ENCODE assay signal across 24 cellular contexts in the genomic region with DNA sequence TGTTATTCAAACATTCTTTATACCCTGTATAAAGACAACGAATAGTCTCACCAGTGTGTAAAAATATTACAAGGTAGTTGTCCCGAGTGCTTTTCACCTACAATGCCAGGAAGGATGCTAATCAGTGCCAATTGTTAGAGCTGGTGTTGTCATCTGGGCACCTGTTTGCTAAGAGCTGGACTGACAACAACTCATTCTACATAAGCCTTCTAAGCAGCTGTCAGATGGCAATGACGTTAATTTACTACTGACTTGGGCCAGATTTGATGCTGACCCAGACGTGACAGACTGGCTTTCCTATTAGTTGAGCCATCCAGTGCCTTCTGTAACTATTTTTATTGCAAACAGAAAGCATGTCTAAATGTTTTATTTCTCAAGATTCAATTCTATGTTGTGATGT.
"Had no signal": no experiment of that assay in that cellular context is flagged by ENCODE, and none has a peak within 500 bp of the region (broad histone marks: within the 10 kb centered on the region; RNA-seq: fewer than 3 reads in every experiment).

No MANE protein-coding gene starts in this region.

- H3K4me1 ChIP-seq: body of pancreas, parathyroid adenoma, sigmoid colon, spleen, upper lobe of right lung had no signal

- H3K27ac ChIP-seq: body of pancreas, epithelial cell of prostate, parathyroid adenoma, sigmoid colon, spleen, thoracic aorta, upper lobe of right lung had no signal

- DNase-seq: activated CD4-positive, alpha-beta T cell treated with anti-CD3 and anti-CD28 coated beads, Interleukin-2, amount 10 ng/mL, durations not matched to agents 7 days and 5 days; activated CD8-positive, alpha-beta T cell treated with anti-CD3 and anti-CD28 coated beads, Interleukin-2, amount 10 ng/mL, durations not matched to agents 7 days and 5 days; activated naive CD4-positive, alpha-beta T cell treated with Interleukin-2 at 50 U/mL for 16 hours; activated naive CD8-positive, alpha-beta T cell treated with anti-CD3 and anti-CD28 coated beads, Interleukin-2, amount 10 ng/mL, durations not matched to agents 7 days and 5 days; activated T-cell treated with anti-CD3 and anti-CD28 coated beads, Interleukin-2, amount 50 U/mL, for 24 hours; body of pancreas; caudate nucleus; dorsolateral prefrontal cortex; endodermal cell; foreskin fibroblast; hippocampal formation; islet precursor cell; sigmoid colon; spleen; stimulated activated CD4-positive, alpha-beta T cell treated with anti-CD3 and anti-CD28 coated beads, Interleukin-4, amount 100 ng/mL, for 4 hours; stimulated activated naive B cell treated with anti-CD40 and anti-IgM and Interleukin-4, amounts not matched to agents 10 μg/mL and 1 μg/mL and 100 μg/mL, for 72 hours; upper lobe of right lung had no signal

- H2AFZ ChIP-seq: parathyroid adenoma had no signal

- H3K36me3 Mint-ChIP-seq: activated naive CD8-positive, alpha-beta T cell treated with anti-CD3 and anti-CD28 coated beads, Interleukin-2, amount 10 ng/mL, durations not matched to agents 7 days and 5 days; mesothelial cell of epicardium; stimulated activated naive B cell treated with anti-CD40 and anti-IgM and Interleukin-4, amounts not matched to agents 10 μg/mL and 1 μg/mL and 100 μg/mL, for 72 hours had no signal

- H3K36me3 ChIP-seq: sigmoid colon, spleen, thoracic aorta, upper lobe of right lung had no signal

- H3K4me3 Mint-ChIP-seq: activated CD4-positive, alpha-beta T cell treated with anti-CD3 and anti-CD28 coated beads, Interleukin-2, amount 10 ng/mL, durations not matched to agents 7 days and 5 days; activated CD8-positive, alpha-beta T cell treated with anti-CD3 and anti-CD28 coated beads, Interleukin-2, amount 10 ng/mL, durations not matched to agents 7 days and 5 days; activated naive CD8-positive, alpha-beta T cell treated with anti-CD3 and anti-CD28 coated beads, Interleukin-2, amount 10 ng/mL, durations not matched to agents 7 days and 5 days; activated T-cell treated with anti-CD3 and anti-CD28 coated beads, Interleukin-2, amount 50 U/mL, for 24 hours; endodermal cell; mesothelial cell of epicardium; nephron; stimulated activated naive B cell treated with anti-CD40 and anti-IgM and Interleukin-4, amounts not matched to agents 10 μg/mL and 1 μg/mL and 100 μg/mL, for 72 hours had no signal

- H3K9ac ChIP-seq: parathyroid adenoma had no signal

- H3K9me3 Mint-ChIP-seq: activated CD4-positive, alpha-beta T cell treated with anti-CD3 and anti-CD28 coated beads, Interleukin-2, amount 10 ng/mL, durations not matched to agents 7 days and 5 days; activated naive CD8-positive, alpha-beta T cell treated with anti-CD3 and anti-CD28 coated beads, Interleukin-2, amount 10 ng/mL, durations not matched to agents 7 days and 5 days; activated T-cell treated with anti-CD3 and anti-CD28 coated beads, Interleukin-2, amount 50 U/mL, for 24 hours; activated T-helper 2 cell treated with anti-CD3 and anti-CD28 coated beads, Interferon-gamma antibody, Interleukin-2, Interleukin-4, amounts not matched to agents 10 μg/mL and 5 μg/mL and 100 μg/mL, durations not matched to agents 14 hours and 24 hours and 36 hours; endodermal cell; mesothelial cell of epicardium; nephron; stimulated activated naive B cell treated with anti-CD40 and anti-IgM and Interleukin-4, amounts not matched to agents 10 μg/mL and 1 μg/mL and 100 μg/mL, for 72 hours had no signal

- H3K27me3 ChIP-seq: body of pancreas, dorsolateral prefrontal cortex, sigmoid colon, spleen, upper lobe of right lung had no signal

- H3K9me3 ChIP-seq: body of pancreas, spleen, thoracic aorta, upper lobe of right lung had no signal

- H3K27ac Mint-ChIP-seq: activated CD4-positive, alpha-beta T cell treated with anti-CD3 and anti-CD28 coated beads, Interleukin-2, amount 10 ng/mL, durations not matched to agents 7 days and 5 days; activated CD8-positive, alpha-beta T cell treated with anti-CD3 and anti-CD28 coated beads, Interleukin-2, amount 10 ng/mL, durations not matched to agents 7 days and 5 days; activated naive CD8-positive, alpha-beta T cell treated with anti-CD3 and anti-CD28 coated beads, Interleukin-2, amount 10 ng/mL, durations not matched to agents 7 days and 5 days; activated T-cell treated with anti-CD3 and anti-CD28 coated beads, Interleukin-2, amount 50 U/mL, for 24 hours; activated T-helper 2 cell treated with anti-CD3 and anti-CD28 coated beads, Interferon-gamma antibody, Interleukin-2, Interleukin-4, amounts not matched to agents 10 μg/mL and 5 μg/mL and 100 μg/mL, durations not matched to agents 14 hours and 24 hours and 36 hours; endodermal cell; mesothelial cell of epicardium; stimulated activated naive B cell treated with anti-CD40 and anti-IgM and Interleukin-4, amounts not matched to agents 10 μg/mL and 1 μg/mL and 100 μg/mL, for 72 hours had no signal

- H3K79me2 ChIP-seq: parathyroid adenoma had no signal

- H3K4me3 ChIP-seq: body of pancreas, dorsolateral prefrontal cortex, sigmoid colon, spleen, thoracic aorta, upper lobe of right lung had no signal

- H3K27me3 Mint-ChIP-seq: activated CD4-positive, alpha-beta T cell treated with anti-CD3 and anti-CD28 coated beads, Interleukin-2, amount 10 ng/mL, durations not matched to agents 7 days and 5 days; activated naive CD8-positive, alpha-beta T cell treated with anti-CD3 and anti-CD28 coated beads, Interleukin-2, amount 10 ng/mL, durations not matched to agents 7 days and 5 days; activated T-cell treated with anti-CD3 and anti-CD28 coated beads, Interleukin-2, amount 50 U/mL, for 24 hours; stimulated activated naive B cell treated with anti-CD40 and anti-IgM and Interleukin-4, amounts not matched to agents 10 μg/mL and 1 μg/mL and 100 μg/mL, for 72 hours had no signal

- ATAC-seq: activated CD4-positive, CD25-positive, alpha-beta regulatory T cell treated with anti-CD3 and anti-CD28 coated beads, Interleukin-2, amount 50 U/mL, for 24 hours; activated CD8-positive, alpha-beta T cell treated with anti-CD3 and anti-CD28 coated beads, Interleukin-2, amount 10 ng/mL, durations not matched to agents 7 days and 5 days; body of pancreas; stimulated activated naive B cell treated with anti-CD40 and anti-IgM and Interleukin-4, amounts not matched to agents 10 μg/mL and 1 μg/mL and 100 μg/mL, for 72 hours; upper lobe of right lung had no signal

- H3K4me1 Mint-ChIP-seq: activated CD4-positive, alpha-beta T cell treated with anti-CD3 and anti-CD28 coated beads, Interleukin-2, amount 10 ng/mL, durations not matched to agents 7 days and 5 days; activated naive CD8-positive, alpha-beta T cell treated with anti-CD3 and anti-CD28 coated beads, Interleukin-2, amount 10 ng/mL, durations not matched to agents 7 days and 5 days; stimulated activated naive B cell treated with anti-CD40 and anti-IgM and Interleukin-4, amounts not matched to agents 10 μg/mL and 1 μg/mL and 100 μg/mL, for 72 hours had no signal
